ENCODE assay signal across 8 cellular contexts in the genomic region with DNA sequence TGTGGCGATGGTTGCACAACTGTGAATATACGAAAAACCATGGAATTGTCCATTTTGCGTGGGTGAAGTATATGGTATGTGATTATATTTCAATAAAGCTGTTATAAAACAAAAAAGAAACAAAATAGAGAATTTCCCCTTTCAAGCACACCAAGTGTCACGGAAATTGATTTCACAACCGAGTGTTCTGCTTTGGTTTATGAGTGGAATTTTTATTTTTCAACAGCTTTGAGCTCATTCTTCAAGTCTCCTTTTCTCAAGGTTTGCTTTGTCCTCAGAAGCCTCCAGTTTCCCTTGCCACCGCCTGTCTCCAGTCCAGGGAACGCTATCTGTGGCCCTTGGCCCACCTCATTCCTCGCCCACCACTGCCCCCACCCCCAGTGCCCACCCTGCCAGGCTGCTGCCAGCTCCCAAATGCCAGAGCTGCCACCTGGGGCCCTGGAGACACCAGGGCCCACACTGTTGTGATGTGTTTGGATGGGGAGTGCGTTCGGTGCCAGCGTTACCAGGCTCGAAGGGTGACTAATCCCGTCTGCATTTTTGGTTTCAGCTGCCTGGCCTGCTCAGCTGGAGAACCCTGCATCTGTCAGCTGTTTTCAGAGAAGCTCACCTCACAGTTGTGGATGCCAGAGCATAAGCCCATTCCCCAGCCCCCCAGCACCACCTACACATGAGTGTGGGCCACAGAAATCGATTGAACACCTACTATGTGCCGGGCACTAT. TPM values are rescaled to one million over a fixed set of nuclear protein-coding genes. Genes with fewer than 3 reads are reported as not detected.
DNase-seq lines count a peak whose midpoint lies in the region; ATAC-seq and TF ChIP-seq lines count a peak whose summit lies in the region.

No MANE protein-coding gene starts in this region.

- H3K4me3 Mint-ChIP-seq in naive B cell (peak overlapping the region in 2 of 8 donors; percentile 41 to 71), mesothelial cell of epicardium (no peak overlapping the region)

- POLR2A ChIA-PET in GM10248 (lab: Yijun Ruan, JAX): no interaction called here

- H3K36me3 Mint-ChIP-seq in naive B cell: no peaks in the 10 kb centered on the region
- no peaks in the 10 kb centered on the region for H3K36me3 Mint-ChIP-seq in mesothelial cell of epicardium

- no peaks in the 10 kb centered on the region for H3K27me3 Mint-ChIP-seq in naive B cell
- no peaks in the 10 kb centered on the region for H3K27me3 Mint-ChIP-seq in mesothelial cell of epicardium (ENCODE audit: low read depth)

- H3K27ac Mint-ChIP-seq in naive B cell: peak overlapping the region in 5 of 6 donors; percentile 24 to 92 (median 58)
- no peak overlapping the region for H3K27ac Mint-ChIP-seq in mesothelial cell of epicardium

- ATAC-seq in naive B cell (ENCODE audit: low read depth in 2 of 2) (no peak), GM19397 (IDR thresholded peaks at IDR 0.05; ENCODE audit: unreplicated experiment) (no peak)

- DNase-seq in AG08396 (ENCODE audit: low spot score): peak; percentile 88
- peak; percentile 97 for DNase-seq in NCI-H226
- DNase-seq in epithelial cell of prostate (ENCODE audit: low read depth, low spot score): peak; percentile 62
- no peak for DNase-seq in naive B cell
- no peak for DNase-seq in GM19240 (ENCODE audit: insufficient read length, low spot score)
- no peak for DNase-seq in GM10248 (ENCODE audit: extremely low spot score)
- DNase-seq in mesothelial cell of epicardium (ENCODE audit: low spot score in 2 of 2, unreplicated experiment in 2 of 2): no peak

- H3K27ac ChIP-seq in epithelial cell of prostate: peak overlapping the region; percentile 21

- H3K9me3 Mint-ChIP-seq in naive B cell: peaks cover 0 to 4% (median 0%) of the 10 kb centered on the region in 7 donors
- H3K9me3 Mint-ChIP-seq in mesothelial cell of epicardium: no peaks in the 10 kb centered on the region

- CTCF ChIA-PET in GM10248 (lab: Yijun Ruan, JAX): interaction anchor here (1.0 to 1.5 kb wide), 3 partner anchors 8 to 26 kb away, joined by 3 read pairs; no protein-coding TSS in a partner anchor

- TF ChIP-seq CTCF in GM10248 (IDR thresholded peaks at IDR 0.05; ENCODE audit: control extremely low read depth, extremely low read depth, low read depth, missing control alignments) (no peak), mesothelial cell of epicardium (IDR thresholded peaks at IDR 0.05; ENCODE audit: unreplicated experiment) (no peak)

- H3K4me1 Mint-ChIP-seq in naive B cell (peaks cover 19 to 33% (median 22%) of the 10 kb centered on the region in 3 donors), mesothelial cell of epicardium (no peaks in the 10 kb centered on the region)

RNA-seq across cellular contexts. Expression of gene DUSP1, which starts 30.4 kb away (rescaled TPM):
- polyA plus RNA-seq in naive B cell (ENCODE audit: low read depth in 6 of 6): 1,000 to 10,000 TPM; 1,129 to 3,568 (median 2,122) TPM
- 116 to 126 TPM (median 120 TPM) in 3 replicates for total RNA-seq in mesothelial cell of epicardium

Comparison
In these comparisons a context has a peak if more than half of its experiments do, and no peak if none do; other contexts are left out.
1. DNase-seq: peak in AG08396 (single experiment), NCI-H226 (single experiment) and epithelial cell of prostate (single experiment); none in naive B cell (single experiment), GM19240 (single experiment), GM10248 (single experiment) and mesothelial cell of epicardium (0 of 2).